8 cellular contexts compared by ENCODE assay signal in genomic region chr3:132317229-132317948, GRCh38. TPM values are rescaled to one million over a fixed set of nuclear protein-coding genes. Genes with fewer than 3 reads are reported as not detected.
DNase-seq lines count a peak whose midpoint lies in the region; ATAC-seq and TF ChIP-seq lines count a peak whose summit lies in the region.

Gene ACP3 (plus strand): TSS chr3:132317407. CDS start chr3:132317457, 50 bp downstream.

- peaks cover 16% of the 10 kb centered on the region for H3K27me3 Mint-ChIP-seq in chondrocyte (ENCODE audit: low read depth)

- H3K27me3 ChIP-seq in heart left ventricle: no peaks in the 10 kb centered on the region

- DNase-seq in ELF-1 (ENCODE audit: low read depth, low spot score): peak; percentile 76
- peak; percentile 44 for DNase-seq in HS-5 (ENCODE audit: low read depth)
- DNase-seq in T1000 (lab: John Stamatoyannopoulos, UW): peak; percentile 9
- peak; percentile 35 to 63 (median 44) for DNase-seq in heart left ventricle
- peak; percentile 56 for DNase-seq in skeletal muscle cell (ENCODE audit: low read depth)
- DNase-seq in activated CD4-positive, alpha-beta T cell treated with anti-CD3 and anti-CD28 coated beads for 48 hours: no peak
- no peak for DNase-seq in chondrocyte (ENCODE audit: low spot score)

- peaks cover 7% of the 10 kb centered on the region for H3K4me1 Mint-ChIP-seq in chondrocyte (ENCODE audit: low read depth)

- no peak for TF ChIP-seq POLR2A in heart left ventricle (IDR thresholded peaks at IDR 0.05)

- no peak for TF ChIP-seq CTCF in heart left ventricle (IDR thresholded peaks at IDR 0.05)
- no peak for TF ChIP-seq CTCF in chondrocyte (IDR thresholded peaks at IDR 0.05)

- no peaks in the 10 kb centered on the region for H3K36me3 ChIP-seq in heart left ventricle

- no peak within 1 kb of the TSS for H3K4me3 Mint-ChIP-seq in chondrocyte (ENCODE audit: unreplicated experiment)

- H3K27ac Mint-ChIP-seq in chondrocyte (ENCODE audit: unreplicated experiment): no peak within 1 kb of the TSS

- H3K4me1 ChIP-seq in heart left ventricle: peaks cover 0 to 17% (median 3%) of the 10 kb centered on the region in 12 donors

- ATAC-seq in heart left ventricle: peak; percentile 80 to 96 (median 89)
- ATAC-seq in HG03457 (IDR thresholded peaks at IDR 0.05; ENCODE audit: unreplicated experiment): no peak

- no peaks in the 10 kb centered on the region for H3K9me3 ChIP-seq in heart left ventricle

- WGBS in heart left ventricle, 4 donors: 16 to 18% (median 16%) methylated on average over 6 of the region's 6 CpGs

- peak within 1 kb of the TSS in 11 of 12 donors; percentile 5 to 87 (median 36) for H3K27ac ChIP-seq in heart left ventricle

- no peaks in the 10 kb centered on the region for H3K36me3 Mint-ChIP-seq in chondrocyte (ENCODE audit: low read depth)

- H3K9me3 Mint-ChIP-seq in chondrocyte (ENCODE audit: low read depth): no peaks in the 10 kb centered on the region

- H3K4me3 ChIP-seq in heart left ventricle (peak within 1 kb of the TSS in 5 of 12 donors; percentile 2 to 48 (median 5)), skeletal muscle cell (ENCODE audit: low read depth, low read length) (no peak within 1 kb of the TSS)

- intact Hi-C loops in heart left ventricle (cut with DNase I): loop anchor here in 1 of 10 donors (5.0 kb wide), 1 partner anchor 35 kb away; no protein-coding TSS in a partner anchor

RNA-seq across cellular contexts. Expression of gene ACP3, which starts in this region (rescaled TPM):
- 1 to 10 TPM in 4 of 9 donors, under 1 TPM in 4, not detected in 1; 0.21 to 6.2 (median 1.0) TPM for total RNA-seq in heart left ventricle
- under 1 TPM; 0.08 to 0.25 TPM for polyA plus RNA-seq in heart left ventricle
- total RNA-seq in chondrocyte: not detected in 3 replicates

Comparison
In these comparisons a context has a peak if more than half of its experiments do, and no peak if none do; other contexts are left out.
1. DNase-seq: peak in ELF-1 (single experiment), HS-5 (single experiment), T1000 (single experiment), heart left ventricle (5 of 5) and skeletal muscle cell (single experiment); none in activated CD4-positive, alpha-beta T cell treated with anti-CD3 and anti-CD28 coated beads for 48 hours (single experiment) and chondrocyte (single experiment).